ENCODE assay signal across 31 cellular contexts in the genomic region with DNA sequence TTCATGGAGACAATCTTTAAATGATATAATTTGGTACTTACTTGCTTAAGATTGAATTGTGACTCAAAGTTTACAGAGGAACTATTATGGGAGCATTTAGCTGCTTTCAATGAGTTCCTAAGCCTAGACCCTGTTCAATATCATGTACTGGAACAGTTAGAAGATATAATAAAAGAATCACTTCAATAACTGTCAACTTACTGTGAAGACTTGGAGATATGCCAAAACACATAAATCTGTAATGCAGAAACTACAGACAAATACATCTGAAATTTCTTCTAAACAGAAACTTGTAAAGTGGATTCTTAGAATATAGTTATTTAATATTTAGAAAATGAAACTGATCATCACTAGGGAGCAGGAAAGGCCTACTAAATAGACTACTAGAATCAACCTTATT.
"Had no signal": no experiment of that assay in that cellular context is flagged by ENCODE, and none has a peak within 500 bp of the region (broad histone marks: within the 10 kb centered on the region; RNA-seq: fewer than 3 reads in every experiment).

No MANE protein-coding gene starts in this region.

- DNase-seq: immature natural killer cell; kidney; left colon; left lung; lower lobe of right lung; mammary epithelial cell; mesenchymal stem cell; naive B cell; natural killer cell; nephron progenitor cell; ovary; posterior cingulate gyrus; retina; right cardiac atrium; stimulated activated CD4-positive, alpha-beta T cell treated with anti-CD3 and anti-CD28 coated beads, Interleukin-12 subunit alpha, Interleukin-12 subunit beta, amount 100 ng/mL, for 4 hours; stimulated activated CD4-positive, alpha-beta T cell treated with anti-CD3 and anti-CD28 coated beads, Interleukin-15, amount 100 ng/mL, for 24 hours; stimulated activated CD4-positive, alpha-beta T cell treated with anti-CD3 and anti-CD28 coated beads, Interleukin-2, amount 100 ng/mL, for 24 hours; stimulated activated CD4-positive, alpha-beta T cell treated with anti-CD3 and anti-CD28 coated beads, Interleukin-4, amount 100 ng/mL, for 1 hour; stimulated activated naive B cell treated with anti-CD40 and anti-IgM and Interleukin-4, amounts not matched to agents 10 μg/mL and 1 μg/mL and 100 μg/mL, for 72 hours; stimulated activated naive CD8-positive, alpha-beta T cell treated with anti-CD3 and anti-CD28 coated beads, Interleukin-15, Interleukin-2, amounts not matched to agents 100 U/mL and 50 U/mL, for 24 hours; stomach; testis; thyroid gland; transverse colon; upper lobe of left lung had no signal

- H3K9ac ChIP-seq: neural progenitor cell had no signal

- H3K4me1 ChIP-seq: left lung, lower lobe of right lung, neural progenitor cell, prostate gland, stomach, testis, thyroid gland, transverse colon, upper lobe of left lung, vagina had no signal

- ATAC-seq: left colon; left lung; lower lobe of right lung; natural killer cell; right cardiac atrium; sciatic nerve; stimulated activated naive B cell treated with anti-CD40 and anti-IgM and Interleukin-4, amounts not matched to agents 10 μg/mL and 1 μg/mL and 100 μg/mL, for 72 hours; stimulated activated naive CD8-positive, alpha-beta T cell treated with anti-CD3 and anti-CD28 coated beads, Interleukin-15, Interleukin-2, amounts not matched to agents 100 U/mL and 50 U/mL, for 24 hours had no signal

- H3K27ac ChIP-seq: left lung, lower lobe of right lung, neural progenitor cell, neutrophil, ovary, prostate gland, skin epidermis, stomach, testis, thyroid gland, transverse colon, upper lobe of left lung, vagina had no signal

- H3K27me3 ChIP-seq: left lung, neural progenitor cell, neutrophil, ovary, stomach, testis, thyroid gland, transverse colon, upper lobe of left lung, vagina had no signal

- H3K4me2 ChIP-seq: neural progenitor cell had no signal

- H3K36me3 ChIP-seq: left lung, lower lobe of right lung, neural progenitor cell, neutrophil, ovary, prostate gland, stomach, thyroid gland, transverse colon, upper lobe of left lung, vagina had no signal

- H3K4me3 ChIP-seq: left lung, lower lobe of right lung, neural progenitor cell, ovary, prostate gland, skin epidermis, stomach, testis, thyroid gland, transverse colon, upper lobe of left lung, vagina had no signal
